8 cellular contexts compared by ENCODE assay signal in genomic region chr10:62242965-62243646, GRCh38.
DNase-seq lines count a peak whose midpoint lies in the region; ATAC-seq and TF ChIP-seq lines count a peak whose summit lies in the region.
"Not testable (repeated sequence)": the region's sequence is repeated elsewhere in the genome, so short reads cannot be mapped to it uniquely, and the experiment has no call there.

No MANE protein-coding gene starts in this region.

- DNase-seq in ACHN = peak; percentile 91
- peak; percentile 62 for DNase-seq in RWPE1 (ENCODE audit: low spot score)
- not testable (repeated sequence) for DNase-seq in activated naive CD8-positive, alpha-beta T cell treated with anti-CD3 and anti-CD28 coated beads, Interleukin-2, amount 50 U/mL, for 24 hours
- DNase-seq in globus pallidus (ENCODE audit: low spot score) = peak; percentile 21

- CTCF ChIA-PET in HEK293 (lab: Yijun Ruan, JAX) = interaction anchor here (0.6 to 3.9 kb wide), 5 partner anchors 23 to 1359 kb away, joined by 3 to 91 read pairs (median 3); partner anchors contain the start of gene ARID5B
- CTCF ChIA-PET in RWPE1 (lab: Yijun Ruan, JAX) = interaction anchor here (0.5 to 1.2 kb wide), 5 partner anchors 61 to 505 kb away, joined by 3 to 9 read pairs (median 4); no protein-coding TSS in a partner anchor

- not testable (repeated sequence) for H3K9me3 ChIP-seq in HEK293 (ENCODE audit: control insufficient read depth, insufficient read depth, low read depth, low read length); neutrophil

- not testable (repeated sequence) for H3K9me3 Mint-ChIP-seq in activated naive CD8-positive, alpha-beta T cell treated with anti-CD3 and anti-CD28 coated beads, Interleukin-2, amount 50 U/mL, for 24 hours

- H3K4me1 ChIP-seq in HEK293 (ENCODE audit: control insufficient read depth, insufficient read depth, low read length) = not testable (repeated sequence)
- peaks cover 26 to 28% of the 10 kb centered on the region in 2 experiments for H3K4me1 ChIP-seq in neutrophil (ENCODE audit: control insufficient read depth in 1 of 2, insufficient read depth in 1 of 2, low read depth in 1 of 2, low read length in 1 of 2)

- ATAC-seq in GM18508 (IDR thresholded peaks at IDR 0.05; ENCODE audit: insufficient read depth, unreplicated experiment) (peak; percentile 86), HG03571 (IDR thresholded peaks at IDR 0.05; ENCODE audit: unreplicated experiment) (peak; percentile 92)
- ATAC-seq in activated naive CD8-positive, alpha-beta T cell treated with anti-CD3 and anti-CD28 coated beads, Interleukin-2, amount 50 U/mL, for 24 hours = not testable (repeated sequence)

- not testable (repeated sequence) for H3K27me3 ChIP-seq in neutrophil

- POLR2A ChIA-PET in HEK293 (lab: Yijun Ruan, JAX); RWPE1 (lab: Yijun Ruan, JAX; ENCODE audit: low non-redundant PET): not testable (repeated sequence)

- H3K36me3 Mint-ChIP-seq in activated naive CD8-positive, alpha-beta T cell treated with anti-CD3 and anti-CD28 coated beads, Interleukin-2, amount 50 U/mL, for 24 hours (ENCODE audit: low read depth) = not testable (repeated sequence)

- not testable (repeated sequence) for H3K36me3 ChIP-seq in HEK293 (ENCODE audit: control insufficient read depth in 2 of 2, insufficient read depth in 1 of 2, low read length in 2 of 2); neutrophil

- not testable (repeated sequence) for H3K27me3 Mint-ChIP-seq in activated naive CD8-positive, alpha-beta T cell treated with anti-CD3 and anti-CD28 coated beads, Interleukin-2, amount 50 U/mL, for 24 hours

- peak overlapping the region; percentile 73 for H3K27ac Mint-ChIP-seq in activated naive CD8-positive, alpha-beta T cell treated with anti-CD3 and anti-CD28 coated beads, Interleukin-2, amount 50 U/mL, for 24 hours

- H3K27ac ChIP-seq in HEK293 (ENCODE audit: extremely low read depth, low read depth, low read length) = not testable (repeated sequence)
- H3K27ac ChIP-seq in RWPE1 = peak overlapping the region; percentile 83
- peak overlapping the region; percentile 77 for H3K27ac ChIP-seq in neutrophil

- not testable (repeated sequence) for TF ChIP-seq CTCF in HEK293 (tag by site-specific recombination; IDR thresholded peaks at IDR 0.05); RWPE1 (conservative IDR thresholded peaks at IDR 0.05; ENCODE audit: low read depth)
- TF ChIP-seq CTCF in neutrophil (IDR thresholded peaks at IDR 0.05) = peak; percentile 14

- in situ Hi-C loops in ACHN (cut with HindIII; ENCODE audit: low pct_ligation_motif_present, low pct_unique_long_range_greater_than_20kb, low sequenced_read_pairs) = not testable (repeated sequence)

- peaks cover 32% of the 10 kb centered on the region for H3K4me1 Mint-ChIP-seq in activated naive CD8-positive, alpha-beta T cell treated with anti-CD3 and anti-CD28 coated beads, Interleukin-2, amount 50 U/mL, for 24 hours

- H3K4me3 ChIP-seq in HEK293 (ENCODE audit: low read depth, low read length) = not testable (repeated sequence)
- H3K4me3 ChIP-seq in neutrophil (ENCODE audit: low read depth in 1 of 2, low read length in 1 of 2) = peak overlapping the region; percentile 45 to 56

- H3K4me3 Mint-ChIP-seq in activated naive CD8-positive, alpha-beta T cell treated with anti-CD3 and anti-CD28 coated beads, Interleukin-2, amount 50 U/mL, for 24 hours = peak overlapping the region; percentile 38

TF ChIP-seq in HEK293, 187 proteins besides CTCF, POLR2A, EP300 and RAD21:
- peak; percentile 33; the same call in 1 of the 2 replicates for TF ChIP-seq ZBTB20 (tag by site-specific recombination; IDR thresholded peaks at IDR 0.05)
TF ChIP-seq in HEK293: peak in this region for 1; not testable (repeated sequence) for 186.
